23 cellular contexts compared by ENCODE assay signal in genomic region chr3:134061401-134061800, GRCh38. TPM values are rescaled to one million over a fixed set of nuclear protein-coding genes. Genes with fewer than 3 reads are reported as not detected.
"Had no signal": no experiment of that assay in that cellular context is flagged by ENCODE, and none has a peak within 500 bp of the region (broad histone marks: within the 10 kb centered on the region; RNA-seq: fewer than 3 reads in every experiment).

No MANE protein-coding gene starts in this region.

- H3K27me3 Mint-ChIP-seq: activated CD8-positive, alpha-beta T cell treated with anti-CD3 and anti-CD28 coated beads for 36 hours had no signal

- H3K27ac Mint-ChIP-seq: activated B cell treated with CpG ODN at 0.5 μM for 24 hours; activated CD8-positive, alpha-beta T cell treated with anti-CD3 and anti-CD28 coated beads for 36 hours; activated naive CD4-positive, alpha-beta T cell treated with anti-CD3 and anti-CD28 coated beads, Interleukin-2, amount 50 U/mL, for 24 hours; activated naive CD8-positive, alpha-beta T cell treated with anti-CD3 and anti-CD28 coated beads, Interleukin-2, amount 50 U/mL, for 24 hours; activated T-helper 2 cell treated with anti-CD3 and anti-CD28 coated beads, Interferon-gamma antibody, Interleukin-2, Interleukin-4, amounts not matched to agents 10 μg/mL and 5 μg/mL and 100 μg/mL, durations not matched to agents 14 hours and 24 hours and 36 hours; effector memory CD8-positive, alpha-beta T cell; naive thymus-derived CD8-positive, alpha-beta T cell; T-helper 2 cell treated with Interferon-gamma antibody and Interleukin-4, amounts not matched to agents 5 μg/mL and 100 μg/mL, for 36 hours had no signal

- H3K4me1 Mint-ChIP-seq: activated B cell treated with CpG ODN at 0.5 μM for 24 hours; activated naive CD4-positive, alpha-beta T cell treated with anti-CD3 and anti-CD28 coated beads, Interleukin-2, amount 50 U/mL, for 24 hours; activated naive CD8-positive, alpha-beta T cell treated with anti-CD3 and anti-CD28 coated beads, Interleukin-2, amount 50 U/mL, for 24 hours had no signal

- H3K4me1 ChIP-seq: breast epithelium had no signal

- H3K9me3 ChIP-seq: breast epithelium, left lung, lower lobe of right lung, right lobe of liver had no signal

- H3K4me3 ChIP-seq: breast epithelium, dorsolateral prefrontal cortex, left lung, lower lobe of right lung, right lobe of liver had no signal

- H3K27ac ChIP-seq: breast epithelium, dorsolateral prefrontal cortex, left lung, lower lobe of right lung, right lobe of liver had no signal

- H3K9me3 Mint-ChIP-seq: activated B cell treated with CpG ODN at 0.5 μM for 24 hours; activated CD8-positive, alpha-beta T cell treated with anti-CD3 and anti-CD28 coated beads for 36 hours; activated naive CD4-positive, alpha-beta T cell treated with anti-CD3 and anti-CD28 coated beads, Interleukin-2, amount 50 U/mL, for 24 hours; activated naive CD8-positive, alpha-beta T cell treated with anti-CD3 and anti-CD28 coated beads, Interleukin-2, amount 50 U/mL, for 24 hours; activated T-cell treated with anti-CD3 and anti-CD28 coated beads, Interleukin-2, amount 50 U/mL, for 4 hours; activated T-helper 2 cell treated with anti-CD3 and anti-CD28 coated beads, Interferon-gamma antibody, Interleukin-2, Interleukin-4, amounts not matched to agents 10 μg/mL and 5 μg/mL and 100 μg/mL, durations not matched to agents 14 hours and 24 hours and 36 hours; effector memory CD8-positive, alpha-beta T cell; naive thymus-derived CD8-positive, alpha-beta T cell; T-helper 2 cell treated with Interferon-gamma antibody and Interleukin-4, amounts not matched to agents 5 μg/mL and 100 μg/mL, for 36 hours had no signal

- H3K4me3 Mint-ChIP-seq: activated B cell treated with CpG ODN at 0.5 μM for 24 hours; activated CD8-positive, alpha-beta T cell treated with anti-CD3 and anti-CD28 coated beads for 36 hours; activated naive CD4-positive, alpha-beta T cell treated with anti-CD3 and anti-CD28 coated beads, Interleukin-2, amount 50 U/mL, for 24 hours; activated naive CD8-positive, alpha-beta T cell treated with anti-CD3 and anti-CD28 coated beads, Interleukin-2, amount 50 U/mL, for 24 hours; activated T-cell treated with anti-CD3 and anti-CD28 coated beads, Interleukin-2, amount 50 U/mL, for 4 hours; effector memory CD8-positive, alpha-beta T cell; naive thymus-derived CD8-positive, alpha-beta T cell; T-helper 2 cell treated with Interferon-gamma antibody and Interleukin-4, amounts not matched to agents 5 μg/mL and 100 μg/mL, for 36 hours had no signal

- H3K27me3 ChIP-seq: breast epithelium, dorsolateral prefrontal cortex, left lung, right lobe of liver had no signal

- DNase-seq: activated B cell treated with CpG ODN at 0.5 μM for 24 hours; activated CD4-positive, alpha-beta T cell treated with anti-CD3 and anti-CD28 coated beads, Interleukin-2, amount 50 U/mL, for 1 hour; activated CD8-positive, alpha-beta T cell treated with anti-CD3 and anti-CD28 coated beads for 36 hours; activated naive CD8-positive, alpha-beta T cell treated with anti-CD3 and anti-CD28 coated beads, Interleukin-2, amount 50 U/mL, for 24 hours; activated T-cell treated with anti-CD3 and anti-CD28 coated beads, Interleukin-2, amount 50 U/mL, for 4 hours; effector memory CD8-positive, alpha-beta T cell; foreskin fibroblast; kidney glomerular epithelial cell; left lung; lower lobe of right lung; mesenchymal stem cell; naive thymus-derived CD8-positive, alpha-beta T cell; stimulated activated CD4-positive, alpha-beta T cell treated with anti-CD3 and anti-CD28 coated beads, Interleukin-12 subunit alpha, Interleukin-12 subunit beta, amount 100 ng/mL, for 4 hours; stimulated activated CD4-positive, alpha-beta T cell treated with anti-CD3 and anti-CD28 coated beads, Interleukin-4, amount 100 ng/mL, for 1 hour; stimulated activated naive CD8-positive, alpha-beta T cell treated with anti-CD3 and anti-CD28 coated beads, Interleukin-15, Interleukin-2, amounts not matched to agents 100 U/mL and 50 U/mL, for 24 hours; T-helper 1 cell had no signal

- H3K36me3 Mint-ChIP-seq: activated naive CD4-positive, alpha-beta T cell treated with anti-CD3 and anti-CD28 coated beads, Interleukin-2, amount 50 U/mL, for 24 hours; naive thymus-derived CD8-positive, alpha-beta T cell had no signal

- ATAC-seq: activated CD8-positive, alpha-beta T cell treated with anti-CD3 and anti-CD28 coated beads for 36 hours; activated naive CD8-positive, alpha-beta T cell treated with anti-CD3 and anti-CD28 coated beads, Interleukin-2, amount 50 U/mL, for 24 hours; activated T-cell treated with anti-CD3 and anti-CD28 coated beads, Interleukin-2, amount 50 U/mL, for 4 hours; effector memory CD8-positive, alpha-beta T cell; esophagus mucosa; left lung; lower lobe of right lung; naive thymus-derived CD8-positive, alpha-beta T cell; stimulated activated naive CD8-positive, alpha-beta T cell treated with anti-CD3 and anti-CD28 coated beads, Interleukin-15, Interleukin-2, amounts not matched to agents 100 U/mL and 50 U/mL, for 24 hours had no signal

- H3K36me3 ChIP-seq: breast epithelium, left lung, lower lobe of right lung, right lobe of liver had no signal

RNA-seq across cellular contexts. Expression of gene SLCO2A1, which starts 31.7 kb away (rescaled TPM):
- total RNA-seq: activated B cell treated with CpG ODN at 0.5 μM for 24 hours; activated CD8-positive, alpha-beta T cell treated with anti-CD3 and anti-CD28 coated beads for 36 hours; activated T-helper 2 cell treated with anti-CD3 and anti-CD28 coated beads, Interferon-gamma antibody, Interleukin-2, Interleukin-4, amounts not matched to agents 10 μg/mL and 5 μg/mL and 100 μg/mL, durations not matched to agents 14 hours and 24 hours and 36 hours; naive thymus-derived CD8-positive, alpha-beta T cell had no signal
